ENCODE assay signal across 1 cellular context in genomic region chr5:172683696-172684464, GRCh38.
TF ChIP-seq lines count a peak whose summit lies in the region.

No MANE protein-coding gene starts in this region.

TF ChIP-seq in HepG2, 621 proteins besides CTCF, POLR2A, EP300 and RAD21:
- no peak for TF ChIP-seq ZNF644 (CRISPR knock-in tag; IDR thresholded peaks at IDR 0.05; ENCODE audit: low read depth)
- no peak for TF ChIP-seq DBP (CRISPR knock-in tag; IDR thresholded peaks at IDR 0.05; ENCODE audit: not compliant biosample characterization)
- no peak for TF ChIP-seq GPBP1L1 (CRISPR knock-in tag; IDR thresholded peaks at IDR 0.05)
- no peak for TF ChIP-seq GZF1 (CRISPR knock-in tag; IDR thresholded peaks at IDR 0.05)
- TF ChIP-seq ZNF737 (CRISPR knock-in tag; IDR thresholded peaks at IDR 0.05; ENCODE audit: borderline replicate concordance) = no peak
- TF ChIP-seq NBN (conservative IDR thresholded peaks at IDR 0.05) = no peak
- no peak for TF ChIP-seq RBAK (CRISPR knock-in tag; IDR thresholded peaks at IDR 0.05)
- TF ChIP-seq SMAD3 (CRISPR knock-in tag; IDR thresholded peaks at IDR 0.05) = no peak
- TF ChIP-seq ZNF766 (CRISPR knock-in tag; IDR thresholded peaks at IDR 0.05; ENCODE audit: borderline replicate concordance) = no peak
- no peak for TF ChIP-seq ZBTB2 (CRISPR knock-in tag; IDR thresholded peaks at IDR 0.05; ENCODE audit: low read depth)
- TF ChIP-seq NCOR1 (IDR thresholded peaks at IDR 0.05; ENCODE audit: borderline replicate concordance, low read length) = no peak
- no peak for TF ChIP-seq ZNF263 (CRISPR knock-in tag; IDR thresholded peaks at IDR 0.05)
- TF ChIP-seq HES4 (CRISPR knock-in tag; IDR thresholded peaks at IDR 0.05; ENCODE audit: borderline replicate concordance) = no peak
- TF ChIP-seq ZNF776 (CRISPR knock-in tag; IDR thresholded peaks at IDR 0.05) = no peak
- no peak for TF ChIP-seq ZNF138 (CRISPR knock-in tag; IDR thresholded peaks at IDR 0.05; ENCODE audit: low read depth)
- TF ChIP-seq ZSCAN5A (CRISPR knock-in tag; IDR thresholded peaks at IDR 0.05; ENCODE audit: borderline replicate concordance) = no peak
- TF ChIP-seq SMARCE1 (IDR thresholded peaks at IDR 0.05; ENCODE audit: borderline replicate concordance) = no peak
